In the genomic region with DNA sequence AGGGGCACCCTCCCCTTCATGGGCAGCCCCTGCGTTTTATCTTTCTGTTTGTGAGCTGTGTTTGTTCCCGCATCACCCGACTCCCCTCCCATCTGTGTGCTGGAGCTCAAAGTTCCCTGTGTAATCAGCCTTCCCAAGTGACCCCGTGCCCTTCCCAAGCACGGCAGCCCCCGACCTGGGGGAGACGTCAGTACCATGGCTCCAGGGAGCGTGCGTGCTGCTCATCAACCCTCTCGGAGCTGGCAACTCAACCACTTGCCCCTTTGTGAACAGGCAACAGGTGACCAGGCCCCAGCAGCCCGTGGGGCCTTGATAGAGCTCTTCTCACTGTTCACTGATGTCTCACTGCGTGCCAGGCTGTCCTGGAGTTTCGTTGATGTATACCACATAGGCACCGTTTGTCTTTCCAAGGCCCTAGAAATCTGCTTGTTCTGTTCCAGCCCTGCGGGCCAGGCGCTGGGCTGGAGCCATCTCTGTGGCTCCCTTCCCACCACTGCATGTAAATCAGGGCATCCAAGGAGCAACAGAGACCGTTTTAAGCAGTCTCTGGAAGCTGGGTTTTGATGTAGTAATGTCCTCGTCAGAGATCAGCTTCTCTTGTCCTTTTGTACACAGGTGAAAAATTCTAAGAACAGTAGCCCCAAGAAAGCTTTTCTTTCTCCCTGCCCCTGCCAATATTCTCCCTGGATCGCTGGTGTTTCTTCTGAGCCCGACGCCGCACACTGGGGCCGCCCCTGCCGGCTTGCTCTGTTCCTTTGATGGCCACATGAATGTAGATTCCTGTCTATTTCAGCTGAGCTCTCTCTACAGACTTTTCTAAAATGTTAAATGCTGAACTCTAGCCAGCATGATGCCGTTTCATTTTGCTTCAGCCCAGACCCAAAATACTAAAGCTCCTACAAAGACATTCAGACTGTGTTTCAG, we compare ENCODE assay signal across 9 cellular contexts.
DNase-seq lines count a peak whose midpoint lies in the region; ATAC-seq lines count a peak whose summit lies in the region.
"Had no signal": no experiment of that assay in that cellular context is flagged by ENCODE, and none has a peak within 500 bp of the region (broad histone marks: within the 10 kb centered on the region; RNA-seq: fewer than 3 reads in every experiment).

No MANE protein-coding gene starts in this region.

- DNase-seq in AG20443 (ENCODE audit: low spot score) (peak; percentile 31), inferior parietal cortex (ENCODE audit: extremely low spot score) (peak; percentile 45), putamen (ENCODE audit: low spot score) (peak; percentile 47), COLO829 (ENCODE audit: low spot score) (no peak), T-helper 17 cell (no peak)
- no peak for DNase-seq in activated CD4-positive, alpha-beta T cell treated with anti-CD3 and anti-CD28 coated beads, Interleukin-2, amount 10 ng/mL, durations not matched to agents 24 days and 14 days
- DNase-seq: MM.1S had no signal

- H3K4me1 Mint-ChIP-seq in T-helper 17 cell: no peaks in the 10 kb centered on the region
- no peaks in the 10 kb centered on the region for H3K4me1 Mint-ChIP-seq in activated CD4-positive, alpha-beta T cell treated with anti-CD3 and anti-CD28 coated beads, Interleukin-2, amount 10 ng/mL, durations not matched to agents 24 days and 14 days

- no peak overlapping the region for H3K27ac Mint-ChIP-seq in T-helper 17 cell
- no peak overlapping the region for H3K27ac Mint-ChIP-seq in activated CD4-positive, alpha-beta T cell treated with anti-CD3 and anti-CD28 coated beads, Interleukin-2, amount 10 ng/mL, durations not matched to agents 24 days and 14 days

- H3K9me3 ChIP-seq in T-helper 17 cell (ENCODE audit: control insufficient read depth, low read length, poor library complexity, severe bottlenecking): no peaks in the 10 kb centered on the region

- no peak for ATAC-seq in esophagus mucosa
- ATAC-seq in T-helper 17 cell: no peak

- H3K36me3 Mint-ChIP-seq in T-helper 17 cell (ENCODE audit: low read depth): no peaks in the 10 kb centered on the region
- no peaks in the 10 kb centered on the region for H3K36me3 Mint-ChIP-seq in activated CD4-positive, alpha-beta T cell treated with anti-CD3 and anti-CD28 coated beads, Interleukin-2, amount 10 ng/mL, durations not matched to agents 24 days and 14 days (ENCODE audit: low read depth)

- intact Hi-C loops in activated CD4-positive, alpha-beta T cell treated with anti-CD3 and anti-CD28 coated beads, Interleukin-2, amount 10 ng/mL, durations not matched to agents 24 days and 14 days (cut with micrococcal nuclease): no loop called here

- H3K4me3 Mint-ChIP-seq in T-helper 17 cell: no peak overlapping the region
- no peak overlapping the region for H3K4me3 Mint-ChIP-seq in activated CD4-positive, alpha-beta T cell treated with anti-CD3 and anti-CD28 coated beads, Interleukin-2, amount 10 ng/mL, durations not matched to agents 24 days and 14 days

- peak overlapping the region; percentile 65 for H3K27ac ChIP-seq in angular gyrus (ENCODE audit: low read depth, low read length)

- no peaks in the 10 kb centered on the region for H3K9me3 Mint-ChIP-seq in activated CD4-positive, alpha-beta T cell treated with anti-CD3 and anti-CD28 coated beads, Interleukin-2, amount 10 ng/mL, durations not matched to agents 24 days and 14 days

- peaks cover 9% of the 10 kb centered on the region for H3K27me3 Mint-ChIP-seq in T-helper 17 cell
- no peaks in the 10 kb centered on the region for H3K27me3 Mint-ChIP-seq in activated CD4-positive, alpha-beta T cell treated with anti-CD3 and anti-CD28 coated beads, Interleukin-2, amount 10 ng/mL, durations not matched to agents 24 days and 14 days

Comparison
In these comparisons a context has a peak if more than half of its experiments do, and no peak if none do; other contexts are left out.
1. DNase-seq: peak in AG20443 (single experiment), inferior parietal cortex (single experiment) and putamen (single experiment); none in COLO829 (single experiment), T-helper 17 cell (0 of 3) and activated CD4-positive, alpha-beta T cell treated with anti-CD3 and anti-CD28 coated beads, Interleukin-2, amount 10 ng/mL, durations not matched to agents 24 days and 14 days (single experiment).